ENCODE assay signal across 24 cellular contexts in genomic region chr9:124346347-124347163, GRCh38.
DNase-seq lines count a peak whose midpoint lies in the region; ATAC-seq, FAIRE-seq and TF ChIP-seq lines count a peak whose summit lies in the region.
"Had no signal": no experiment of that assay in that cellular context is flagged by ENCODE, and none has a peak within 500 bp of the region (broad histone marks: within the 10 kb centered on the region; RNA-seq: fewer than 3 reads in every experiment).

No MANE protein-coding gene starts in this region.

- H3K4me2 ChIP-seq in HepG2 (ENCODE audit: low read depth, low read length) = no peak overlapping the region
- H3K4me2 ChIP-seq: KMS-11 had no signal

- ATAC-seq in GM18505 (IDR thresholded peaks at IDR 0.05; ENCODE audit: unreplicated experiment) (no peak), RWPE2 (ENCODE audit: low read depth) (no peak), HepG2 (no peak; the same call in 1 of the 3 replicates)
- ATAC-seq in stimulated activated naive CD8-positive, alpha-beta T cell treated with anti-CD3 and anti-CD28 coated beads, Interleukin-15, Interleukin-2, amounts not matched to agents 100 U/mL and 50 U/mL, for 24 hours = peak; percentile 10
- ATAC-seq: gastroesophageal sphincter, WTC11 had no signal

- POLR2A ChIA-PET in HepG2 (lab: Yijun Ruan, JAX) = no interaction called here

- intact Hi-C loops in HepG2 (cut with micrococcal nuclease; ENCODE audit: unreplicated experiment) = no loop called here
- intact Hi-C loops in activated naive CD4-positive, alpha-beta T cell treated with anti-CD3 and anti-CD28 coated beads for 36 hours (cut with micrococcal nuclease) = no loop called here

- no peak overlapping the region for H3K27ac ChIP-seq in RWPE2 (ENCODE audit: poor library complexity, severe bottlenecking)
- no peak overlapping the region for H3K27ac ChIP-seq in HepG2 (ENCODE audit: extremely low read length, insufficient read depth, low read length)
- H3K27ac ChIP-seq: cardiac muscle cell, gastroesophageal sphincter, KMS-11, thyroid gland had no signal

- TF ChIP-seq RAD21 in HepG2 (CRISPR knock-in tag; IDR thresholded peaks at IDR 0.05) = no peak

- H4K20me1 ChIP-seq in HepG2 (ENCODE audit: insufficient read depth, low read length) = no peaks in the 10 kb centered on the region

- DNase-seq in RWPE2 (ENCODE audit: low spot score) (peak; percentile 64), HepG2 (ENCODE audit: low spot score) (no peak), COLO829 (ENCODE audit: low spot score) (no peak), nephron progenitor cell (no peak)
- DNase-seq in stimulated activated naive CD8-positive, alpha-beta T cell treated with anti-CD3 and anti-CD28 coated beads, Interleukin-15, Interleukin-2, amounts not matched to agents 100 U/mL and 50 U/mL, for 24 hours = no peak
- no peak for DNase-seq in activated naive CD4-positive, alpha-beta T cell treated with anti-CD3 and anti-CD28 coated beads for 36 hours
- DNase-seq: activated CD4-positive, alpha-beta T cell treated with anti-CD3 and anti-CD28 coated beads, Interleukin-2, amount 50 U/mL, for 1 hour; DMS 273 treated with DMSO at 0.1 percent for 48 hours; islet precursor cell; NCI-H146; NCI-H69; stimulated activated CD4-positive, alpha-beta T cell treated with anti-CD3 and anti-CD28 coated beads, Interleukin-4, amount 100 ng/mL, for 24 hours; stimulated activated naive CD4-positive, alpha-beta T cell; T-helper 9 cell; thyroid gland had no signal

- H3K4me3 ChIP-seq in RWPE2 (ENCODE audit: severe bottlenecking) (no peak overlapping the region), HepG2 (replicated peaks in 1 of 3; ENCODE audit: insufficient read depth in 1 of 3, low read depth in 2 of 3, low read length in 3 of 3) (no peak overlapping the region)
- H3K4me3 ChIP-seq: cardiac muscle cell, gastroesophageal sphincter, thyroid gland had no signal

- no TSS peak for BruUV-seq in HepG2 (replicated peaks; lab: Mats Ljungman, UMichigan)

- H3K9me3 ChIP-seq in RWPE2 (ENCODE audit: severe bottlenecking) (no peaks in the 10 kb centered on the region), HepG2 (ENCODE audit: low read length) (no peaks in the 10 kb centered on the region)
- H3K9me3 ChIP-seq: gastroesophageal sphincter, thyroid gland had no signal

- H3K36me3 Mint-ChIP-seq in activated naive CD4-positive, alpha-beta T cell treated with anti-CD3 and anti-CD28 coated beads for 36 hours (ENCODE audit: low read depth) = peaks cover 5% of the 10 kb centered on the region
- peaks cover 20% of the 10 kb centered on the region for H3K36me3 Mint-ChIP-seq in nephron progenitor cell (ENCODE audit: low read depth)

- H3K27me3 ChIP-seq in RWPE2 (ENCODE audit: insufficient read depth, poor library complexity, severe bottlenecking) (no peaks in the 10 kb centered on the region), HepG2 (ENCODE audit: control insufficient read depth in 1 of 2, insufficient read depth in 2 of 2, low read length in 2 of 2) (no peaks in the 10 kb centered on the region)
- H3K27me3 ChIP-seq: cardiac muscle cell, gastroesophageal sphincter, thyroid gland had no signal

- no peaks in the 10 kb centered on the region for H3K27me3 Mint-ChIP-seq in activated naive CD4-positive, alpha-beta T cell treated with anti-CD3 and anti-CD28 coated beads for 36 hours (ENCODE audit: low read depth)
- no peaks in the 10 kb centered on the region for H3K27me3 Mint-ChIP-seq in nephron progenitor cell (ENCODE audit: low read depth, poor library complexity)
- H3K27me3 Mint-ChIP-seq: activated naive CD4-positive, alpha-beta T cell treated with anti-CD3 and anti-CD28 coated beads, Interleukin-2, amount 50 U/mL, for 24 hours had no signal

- H2AFZ ChIP-seq in HepG2 (ENCODE audit: low read length) = no peak overlapping the region

- no peak for TF ChIP-seq CTCF in RWPE2 (IDR thresholded peaks at IDR 0.05; ENCODE audit: poor library complexity, severe bottlenecking)
- TF ChIP-seq CTCF in HepG2 (CRISPR knock-in tag; IDR thresholded peaks at IDR 0.05) = no peak
- TF ChIP-seq CTCF in nephron progenitor cell (IDR thresholded peaks at IDR 0.05) = no peak

- H3K4me1 ChIP-seq in RWPE2 (ENCODE audit: insufficient read depth, poor library complexity, severe bottlenecking) = peaks cover 4% of the 10 kb centered on the region
- peaks cover 14% of the 10 kb centered on the region for H3K4me1 ChIP-seq in HepG2 (ENCODE audit: insufficient read depth, low read length)

- H3K27ac Mint-ChIP-seq in activated naive CD4-positive, alpha-beta T cell treated with anti-CD3 and anti-CD28 coated beads for 36 hours = no peak overlapping the region
- no peak overlapping the region for H3K27ac Mint-ChIP-seq in nephron progenitor cell

- FAIRE-seq in HepG2 (lab: Jason Lieb, UNC) = no peak
- FAIRE-seq: endometrium, H54, HTR-8/SVneo had no signal

- CTCF ChIA-PET in HepG2 (lab: Yijun Ruan, JAX; ENCODE audit: low intra/inter-chr PET ratio, low total read pairs) = no interaction called here
- CTCF ChIA-PET in activated naive CD4-positive, alpha-beta T cell treated with anti-CD3 and anti-CD28 coated beads for 36 hours (lab: Charles Lee) = interaction anchor here (0.7 kb wide), 1 partner anchor 41 kb away, joined by 3 read pairs; no protein-coding TSS in a partner anchor

- no peak for TF ChIP-seq EP300 in HepG2 (IDR thresholded peaks at IDR 0.05; ENCODE audit: low read depth in 2 of 2, low read length in 2 of 2)
- no peak for TF ChIP-seq EP300 in HepG2 (CRISPR knock-in tag; IDR thresholded peaks at IDR 0.05; ENCODE audit: borderline replicate concordance)

- in situ Hi-C loops in HepG2 (cut with HindIII; ENCODE audit: extremely low pct_ligation_motif_present, low pct_unique_long_range_greater_than_20kb) = no loop called here

- peak; percentile 9 for TF ChIP-seq POLR2A in GM18505 (IDR thresholded peaks at IDR 0.05; ENCODE audit: borderline replicate concordance, extremely low read depth, insufficient read depth, insufficient read length)
- peak in 1 of 2 experiments; percentile 38; a peak in 2 of 4 replicates for TF ChIP-seq POLR2A in HepG2 (IDR thresholded peaks at IDR 0.05; ENCODE audit: insufficient read depth in 1 of 2, low read depth in 2 of 2, low read length in 2 of 2)

- H3K36me3 ChIP-seq in RWPE2 (ENCODE audit: low read depth) = peaks cover 77% of the 10 kb centered on the region
- H3K36me3 ChIP-seq in HepG2 (replicated peaks in 1 of 2; ENCODE audit: control insufficient read depth in 1 of 2, insufficient read depth in 2 of 2, low read length in 2 of 2) = peaks cover 46 to 86% of the 10 kb centered on the region in 2 experiments

- no peak overlapping the region for H3K9ac ChIP-seq in HepG2 (ENCODE audit: insufficient read depth, low read depth, low read length)
- H3K9ac ChIP-seq: KMS-11 had no signal

- H3K9me3 Mint-ChIP-seq in activated naive CD4-positive, alpha-beta T cell treated with anti-CD3 and anti-CD28 coated beads for 36 hours = no peaks in the 10 kb centered on the region
- no peaks in the 10 kb centered on the region for H3K9me3 Mint-ChIP-seq in nephron progenitor cell
- H3K9me3 Mint-ChIP-seq: activated naive CD4-positive, alpha-beta T cell treated with anti-CD3 and anti-CD28 coated beads, Interleukin-2, amount 50 U/mL, for 24 hours; WTC11 had no signal

- H3K4me1 Mint-ChIP-seq in activated naive CD4-positive, alpha-beta T cell treated with anti-CD3 and anti-CD28 coated beads for 36 hours (ENCODE audit: low read depth) = no peaks in the 10 kb centered on the region
- peaks cover 30% of the 10 kb centered on the region for H3K4me1 Mint-ChIP-seq in nephron progenitor cell
- H3K4me1 Mint-ChIP-seq: activated naive CD4-positive, alpha-beta T cell treated with anti-CD3 and anti-CD28 coated beads, Interleukin-2, amount 50 U/mL, for 24 hours had no signal

- WGBS in HepG2 (ENCODE audit: low lambda C conversion rate) = 98% methylated on average over 9 of the region's 34 CpGs

- no peaks in the 10 kb centered on the region for H3K79me2 ChIP-seq in HepG2 (ENCODE audit: insufficient read depth, low read length)

- no peak overlapping the region for H3K4me3 Mint-ChIP-seq in activated naive CD4-positive, alpha-beta T cell treated with anti-CD3 and anti-CD28 coated beads for 36 hours
- H3K4me3 Mint-ChIP-seq in nephron progenitor cell = no peak overlapping the region
- H3K4me3 Mint-ChIP-seq: activated naive CD4-positive, alpha-beta T cell treated with anti-CD3 and anti-CD28 coated beads, Interleukin-2, amount 50 U/mL, for 24 hours; WTC11 had no signal

TF ChIP-seq in HepG2, 621 proteins besides CTCF, POLR2A, EP300 and RAD21 (continues in another document):
- no peak for TF ChIP-seq ZNF546 (CRISPR knock-in tag; conservative IDR thresholded peaks at IDR 0.05)
- no peak for TF ChIP-seq ZNF616 (CRISPR knock-in tag; IDR thresholded peaks at IDR 0.05; ENCODE audit: low read depth)
- TF ChIP-seq IRF1 (CRISPR knock-in tag; IDR thresholded peaks at IDR 0.05; ENCODE audit: low read depth) = no peak
- TF ChIP-seq ZC3H13 (CRISPR knock-in tag; IDR thresholded peaks at IDR 0.05) = 0 out of 2 replicates have a peak, but pooled peaks have one; percentile 53
- TF ChIP-seq FOXK1 (CRISPR knock-in tag; IDR thresholded peaks at IDR 0.05; ENCODE audit: borderline replicate concordance, low read depth) = no peak
- no peak for TF ChIP-seq PAX8 (CRISPR knock-in tag; IDR thresholded peaks at IDR 0.05; ENCODE audit: borderline replicate concordance)
- TF ChIP-seq ZNF296 (CRISPR knock-in tag; conservative IDR thresholded peaks at IDR 0.05) = no peak
